ENCODE assay signal across 8 cellular contexts in genomic region chr19:15631817-15632216, GRCh38. TPM values are rescaled to one million over a fixed set of nuclear protein-coding genes. Genes with fewer than 3 reads are reported as not detected.
A peak's percentile ranks its signal among the peaks of the same experiment; 100 is the strongest.
DNase-seq lines count a peak whose midpoint lies in the region; ATAC-seq, FAIRE-seq and TF ChIP-seq lines count a peak whose summit lies in the region.

No MANE protein-coding gene starts in this region.

- no peak for TF ChIP-seq POLR2A in H54 (IDR thresholded peaks at IDR 0.05; ENCODE audit: low read depth, low read length)
- no peak for TF ChIP-seq POLR2A in suprapubic skin (IDR thresholded peaks at IDR 0.05)

- H3K4me1 ChIP-seq in adipocyte (ENCODE audit: control insufficient read depth, insufficient read depth, low read length) (no peaks in the 10 kb centered on the region), osteoblast (ENCODE audit: insufficient read depth, low read length) (no peaks in the 10 kb centered on the region), suprapubic skin (no peaks in the 10 kb centered on the region)

- no peaks in the 10 kb centered on the region for H3K36me3 ChIP-seq in adipocyte (ENCODE audit: control insufficient read depth, insufficient read depth, low read length, severe bottlenecking)
- H3K36me3 ChIP-seq in osteoblast (ENCODE audit: insufficient read depth, low read length) = no peaks in the 10 kb centered on the region
- no peaks in the 10 kb centered on the region for H3K36me3 ChIP-seq in suprapubic skin

- H3K9me3 ChIP-seq in adipocyte (ENCODE audit: control insufficient read depth, low read length) = peaks cover 6% of the 10 kb centered on the region
- no peaks in the 10 kb centered on the region for H3K9me3 ChIP-seq in osteoblast (ENCODE audit: low read depth, low read length)
- no peaks in the 10 kb centered on the region for H3K9me3 ChIP-seq in suprapubic skin

- H4K20me1 ChIP-seq in osteoblast (ENCODE audit: insufficient read depth, low read length) = no peaks in the 10 kb centered on the region

- TF ChIP-seq CTCF in osteoblast (IDR thresholded peaks at IDR 0.05; ENCODE audit: extremely low read depth, low read depth, low read length) (peak; percentile 40), suprapubic skin (IDR thresholded peaks at IDR 0.05) (peak in 1 of 2 donors; percentile 28)

- DNase-seq in activated CD4-positive, alpha-beta T cell treated with anti-CD3 and anti-CD28 coated beads for 48 hours = peak; percentile 9
- DNase-seq in activated CD4-positive, alpha-beta T cell treated with anti-CD3 and anti-CD28 coated beads, Interleukin-2, amount 50 U/mL, for 4 hours = no peak
- DNase-seq in NAMALWA (ENCODE audit: low spot score) (peak; percentile 50), adipocyte (ENCODE audit: low read depth) (peak; percentile 17), osteoblast (ENCODE audit: insufficient read length, low spot score, missing footprints) (peak; percentile 74), H54 (ENCODE audit: insufficient read length, low spot score) (no peak), suprapubic skin (ENCODE audit: low spot score in 2 of 2) (no peak)

- H3K79me2 ChIP-seq in osteoblast (ENCODE audit: insufficient read depth, low read length) = no peaks in the 10 kb centered on the region

- H3K9ac ChIP-seq in adipocyte (ENCODE audit: low read length) = no peak overlapping the region

- WGBS in suprapubic skin = 2% methylated on average over 8 of the region's 9 CpGs

- H3K4me3 ChIP-seq in adipocyte (ENCODE audit: low read length) (no peak overlapping the region), osteoblast (ENCODE audit: insufficient read depth, low read length) (no peak overlapping the region), suprapubic skin (no peak overlapping the region)

- H3K27ac ChIP-seq in osteoblast (ENCODE audit: low read depth, low read length) (no peak overlapping the region), suprapubic skin (no peak overlapping the region)

- no peak for ATAC-seq in GM21737 (IDR thresholded peaks at IDR 0.05; ENCODE audit: unreplicated experiment)

- H2AFZ ChIP-seq in osteoblast (ENCODE audit: low read length) = no peak overlapping the region

- H3K27me3 ChIP-seq in adipocyte (replicated peaks; ENCODE audit: control insufficient read depth, insufficient read depth, low read length) (peaks cover 12% of the 10 kb centered on the region), osteoblast (ENCODE audit: insufficient read depth, low read length) (no peaks in the 10 kb centered on the region), suprapubic skin (peaks cover 3% of the 10 kb centered on the region)

- no peak for TF ChIP-seq EP300 in suprapubic skin (IDR thresholded peaks at IDR 0.05)

- no peak overlapping the region for H3K4me2 ChIP-seq in osteoblast (ENCODE audit: insufficient read depth, low read length)

- FAIRE-seq in H54 (lab: Jason Lieb, UNC) = no peak

RNA-seq across cellular contexts. Expression of gene CYP4F3, which starts 8.9 kb away (rescaled TPM):
- total RNA-seq in osteoblast (not detected in 2 replicates), suprapubic skin (10 to 100 TPM in 3 of 4 donors, 1 to 10 TPM in 1; 9.5 to 14.4 (median 12.2) TPM)

RNA-seq across cellular contexts. Expression of gene CYP4F8, which starts 16.8 kb away (rescaled TPM):
- total RNA-seq in osteoblast (not detected in 2 replicates), suprapubic skin (10 to 100 TPM; 14.5 to 18.7 (median 14.9) TPM)

RNA-seq across cellular contexts. Expression of gene CYP4F12, which starts 41.1 kb away (rescaled TPM):
- total RNA-seq in osteoblast (not detected in 2 replicates), suprapubic skin (100 to 1,000 TPM in 1 of 4 donors, 10 to 100 TPM in 3; 63.3 to 233 (median 84.3) TPM)

Comparison
In these comparisons a context has a peak if more than half of its experiments do, and no peak if none do; other contexts are left out.
1. DNase-seq: peak in activated CD4-positive, alpha-beta T cell treated with anti-CD3 and anti-CD28 coated beads for 48 hours (single experiment), NAMALWA (single experiment), adipocyte (single experiment) and osteoblast (single experiment); none in activated CD4-positive, alpha-beta T cell treated with anti-CD3 and anti-CD28 coated beads, Interleukin-2, amount 50 U/mL, for 4 hours (0 of 2), H54 (single experiment) and suprapubic skin (0 of 2).
2. RNA of gene CYP4F3, which starts 8.9 kb away (total RNA-seq): 9.5 to 14.4 TPM in suprapubic skin; not detected in osteoblast; every median in the first group is over 10 times any median in the second.
3. RNA of gene CYP4F8, which starts 16.8 kb away (total RNA-seq): 14.5 to 18.7 TPM in suprapubic skin; not detected in osteoblast; every median in the first group is over 10 times any median in the second.
4. RNA of gene CYP4F12, which starts 41.1 kb away (total RNA-seq): 63.3 to 233 TPM in suprapubic skin; not detected in osteoblast; every median in the first group is over 10 times any median in the second.